In the genomic region with DNA sequence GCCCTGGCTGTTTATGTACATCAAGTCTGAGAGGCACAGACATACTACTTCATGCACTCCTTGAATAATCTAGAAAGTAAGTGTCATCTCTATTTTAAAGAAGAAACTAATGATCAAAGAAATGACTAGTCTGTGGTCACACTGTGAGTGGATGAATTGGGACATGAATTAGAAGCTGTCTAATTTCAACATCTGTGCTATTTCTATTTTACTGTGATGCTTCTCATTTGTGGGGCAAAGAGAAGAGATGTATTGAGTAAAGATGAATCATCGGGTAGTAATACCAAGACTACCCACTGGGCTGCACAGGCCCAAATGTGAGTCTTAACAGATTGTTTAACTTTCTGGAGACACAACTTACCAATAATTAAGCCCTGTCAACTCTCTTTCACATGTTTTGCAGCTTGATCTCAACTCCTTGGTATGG, we compare ENCODE assay signal across 8 cellular contexts. TPM values are rescaled to one million over a fixed set of nuclear protein-coding genes. Genes with fewer than 3 reads are reported as not detected.
DNase-seq lines count a peak whose midpoint lies in the region; ATAC-seq, FAIRE-seq and TF ChIP-seq lines count a peak whose summit lies in the region.

No MANE protein-coding gene starts in this region.

- H3K9ac ChIP-seq in HepG2 (ENCODE audit: insufficient read depth, low read depth, low read length): no peak overlapping the region

- no peak for TF ChIP-seq POLR2A in HepG2 (IDR thresholded peaks at IDR 0.05; ENCODE audit: insufficient read depth in 1 of 2, low read depth in 2 of 2, low read length in 2 of 2)

- no peak overlapping the region for H2AFZ ChIP-seq in HepG2 (ENCODE audit: low read length)

- H3K4me2 ChIP-seq in HepG2 (ENCODE audit: low read depth, low read length): no peak overlapping the region

- TF ChIP-seq EP300 in HepG2 (IDR thresholded peaks at IDR 0.05; ENCODE audit: low read depth in 2 of 2, low read length in 2 of 2): no peak
- no peak for TF ChIP-seq EP300 in HepG2 (CRISPR knock-in tag; IDR thresholded peaks at IDR 0.05; ENCODE audit: borderline replicate concordance)

- WGBS in HepG2 (ENCODE audit: low lambda C conversion rate): 92% methylated on average over 1 of the region's 1 CpG

- in situ Hi-C loops in HepG2 (cut with HindIII; ENCODE audit: extremely low pct_ligation_motif_present, low pct_unique_long_range_greater_than_20kb) (no loop called here), G401 (cut with HindIII; ENCODE audit: low sequenced_read_pairs) (no loop called here)

- no peaks in the 10 kb centered on the region for H3K79me2 ChIP-seq in HepG2 (ENCODE audit: insufficient read depth, low read length)

- TF ChIP-seq RAD21 in HepG2 (CRISPR knock-in tag; IDR thresholded peaks at IDR 0.05): no peak

- H3K27me3 ChIP-seq in HepG2 (ENCODE audit: control insufficient read depth in 1 of 2, insufficient read depth in 2 of 2, low read length in 2 of 2): no peaks in the 10 kb centered on the region

- H3K4me3 ChIP-seq in AG09309 (ENCODE audit: control insufficient read depth, low read depth, low read length) (no peak overlapping the region), HepG2 (replicated peaks in 1 of 3; ENCODE audit: insufficient read depth in 1 of 3, low read depth in 2 of 3, low read length in 3 of 3) (no peak overlapping the region)

- POLR2A ChIA-PET in HepG2 (lab: Yijun Ruan, JAX): no interaction called here

- peak; percentile 41 for DNase-seq in AG09309 (ENCODE audit: low read depth)
- DNase-seq in SIG-M5 (lab: John Stamatoyannopoulos, UW): peak; percentile 72
- DNase-seq in HepG2 (ENCODE audit: low spot score): no peak
- DNase-seq in NCI-H2107 treated with DMSO at 0.1 percent for 48 hours (lab: John Stamatoyannopoulos, UW; ENCODE audit: unreplicated experiment): no peak
- DNase-seq in G401 (ENCODE audit: low spot score): no peak
- DNase-seq in NCI-H1105 treated with DMSO at 0.1 percent for 48 hours (lab: John Stamatoyannopoulos, UW): no peak

- CTCF ChIA-PET in HepG2 (lab: Yijun Ruan, JAX; ENCODE audit: low intra/inter-chr PET ratio, low total read pairs): no interaction called here

- BruUV-seq in HepG2 (replicated peaks; lab: Mats Ljungman, UMichigan): no TSS peak

- intact Hi-C loops in HepG2 (cut with micrococcal nuclease; ENCODE audit: unreplicated experiment): loop anchor here (10.0 kb wide), 1 partner anchor 123 kb away; no protein-coding TSS in a partner anchor

- no peaks in the 10 kb centered on the region for H3K9me3 ChIP-seq in HepG2 (ENCODE audit: low read length)

- peak; percentile 94 for ATAC-seq in GM18867 (IDR thresholded peaks at IDR 0.05; ENCODE audit: unreplicated experiment)
- peak; percentile 95 for ATAC-seq in HG02981 (IDR thresholded peaks at IDR 0.05; ENCODE audit: unreplicated experiment)
- peak; percentile 81 for ATAC-seq in HepG2

- no peak for FAIRE-seq in HepG2 (lab: Jason Lieb, UNC)

- TF ChIP-seq CTCF in AG09309 (IDR thresholded peaks at IDR 0.05; ENCODE audit: control insufficient read depth, insufficient read depth, low read depth, low read length, missing control alignments): peak; percentile 41
- TF ChIP-seq CTCF in HepG2 (CRISPR knock-in tag; IDR thresholded peaks at IDR 0.05): no peak

- no peak overlapping the region for H3K27ac ChIP-seq in HepG2 (ENCODE audit: extremely low read length, insufficient read depth, low read length)

- H3K36me3 ChIP-seq in HepG2 (replicated peaks in 1 of 2; ENCODE audit: control insufficient read depth in 1 of 2, insufficient read depth in 2 of 2, low read length in 2 of 2): peaks cover 5 to 72% of the 10 kb centered on the region in 2 experiments

- no peaks in the 10 kb centered on the region for H4K20me1 ChIP-seq in HepG2 (ENCODE audit: insufficient read depth, low read length)

- H3K4me1 ChIP-seq in HepG2 (ENCODE audit: insufficient read depth, low read length): no peaks in the 10 kb centered on the region

TF ChIP-seq in HepG2, 621 proteins besides CTCF, POLR2A, EP300 and RAD21:
- TF ChIP-seq HNRNPH1 (optimal IDR thresholded peaks at IDR 0.05; ENCODE audit: low read depth, low read length): no peak

RNA-seq across cellular contexts. Expression of a gene that starts 42.4 kb away (rescaled TPM):
- 92.1 and 118 TPM in 2 replicates for total RNA-seq in HepG2 (2016; rRNA removed; fragmentation: Illumina TruSeq; extraction: Trizol)
- 21.8 and 23.5 TPM in 2 replicates for total RNA-seq in HepG2 (2016; cell fraction: cytosol; rRNA removed; fragmentation: Illumina TruSeq; extraction: Trizol; ENCODE audit: low read depth)
- 93.6 and 122 TPM in 2 replicates for total RNA-seq in HepG2 (2016; cell fraction: insoluble cytoplasmic fraction; rRNA removed; fragmentation: Illumina TruSeq; extraction: Trizol)
- 55.0 and 56.5 TPM in 2 replicates for total RNA-seq in HepG2 (2016; cell fraction: membrane; rRNA removed; fragmentation: Illumina TruSeq; extraction: Trizol)
- 60.4 and 62.8 TPM in 2 replicates for total RNA-seq in HepG2 (2016; cell fraction: nucleus; rRNA removed; fragmentation: Illumina TruSeq; extraction: Trizol)
- polyA plus RNA-seq in HepG2 (2011; rRNA removed): 24.3 and 32.1 TPM in 2 replicates
- polyA plus RNA-seq in HepG2 (2011; cell fraction: cytosol; rRNA removed): 16.5 and 20.9 TPM in 2 replicates
- 32.9 and 33.4 TPM in 2 replicates for polyA plus RNA-seq in HepG2 (2011; cell fraction: nucleus; rRNA removed)
- 37.6 and 54.9 TPM in 2 replicates for polyA plus RNA-seq in HepG2 (2012)
- 9.6 TPM in 2 replicates for polyA plus RNA-seq in HepG2 (2016; cell fraction: cytosol; fragmentation: Illumina TruSeq; extraction: Trizol; ENCODE audit: low read depth)
- 93.7 and 99.1 TPM in 2 replicates for polyA plus RNA-seq in HepG2 (2016; cell fraction: insoluble cytoplasmic fraction; fragmentation: Illumina TruSeq; extraction: Trizol; ENCODE audit: low read depth)
- 24.8 and 29.0 TPM in 2 replicates for polyA plus RNA-seq in HepG2 (2016; cell fraction: membrane; fragmentation: Illumina TruSeq; extraction: Trizol; ENCODE audit: low read depth)
- polyA plus RNA-seq in HepG2 (2016; cell fraction: nucleus; fragmentation: Illumina TruSeq; extraction: Trizol; ENCODE audit: insufficient read depth, low read depth): 77.0 and 78.6 TPM in 2 replicates
- polyA minus RNA-seq in HepG2 (2011; rRNA and poly(A)+ RNA removed; ENCODE audit: low replicate concordance): 39.6 and 42.1 TPM in 2 replicates
- 26.6 and 34.5 TPM in 2 replicates for polyA minus RNA-seq in HepG2 (2011; cell fraction: cytosol; rRNA and poly(A)+ RNA removed)
- polyA minus RNA-seq in HepG2 (2011; cell fraction: nucleus; rRNA and poly(A)+ RNA removed): 75.2 and 79.7 TPM in 2 replicates
- total RNA-seq in G401 (2014; rRNA removed; shearing (Covaris generic)): 41.2 and 47.9 TPM in 2 replicates

Comparison
In these comparisons a context has a peak if more than half of its experiments do, and no peak if none do; other contexts are left out.
1. DNase-seq: peak in AG09309 (single experiment) and SIG-M5 (single experiment); none in HepG2 (single experiment), NCI-H2107 treated with DMSO at 0.1 percent for 48 hours (single experiment), G401 (single experiment) and NCI-H1105 treated with DMSO at 0.1 percent for 48 hours (single experiment).
2. Peak in every context shown above with its lines, with median percentiles within 50 percentile points of each other: ATAC-seq.